In the genomic region with DNA sequence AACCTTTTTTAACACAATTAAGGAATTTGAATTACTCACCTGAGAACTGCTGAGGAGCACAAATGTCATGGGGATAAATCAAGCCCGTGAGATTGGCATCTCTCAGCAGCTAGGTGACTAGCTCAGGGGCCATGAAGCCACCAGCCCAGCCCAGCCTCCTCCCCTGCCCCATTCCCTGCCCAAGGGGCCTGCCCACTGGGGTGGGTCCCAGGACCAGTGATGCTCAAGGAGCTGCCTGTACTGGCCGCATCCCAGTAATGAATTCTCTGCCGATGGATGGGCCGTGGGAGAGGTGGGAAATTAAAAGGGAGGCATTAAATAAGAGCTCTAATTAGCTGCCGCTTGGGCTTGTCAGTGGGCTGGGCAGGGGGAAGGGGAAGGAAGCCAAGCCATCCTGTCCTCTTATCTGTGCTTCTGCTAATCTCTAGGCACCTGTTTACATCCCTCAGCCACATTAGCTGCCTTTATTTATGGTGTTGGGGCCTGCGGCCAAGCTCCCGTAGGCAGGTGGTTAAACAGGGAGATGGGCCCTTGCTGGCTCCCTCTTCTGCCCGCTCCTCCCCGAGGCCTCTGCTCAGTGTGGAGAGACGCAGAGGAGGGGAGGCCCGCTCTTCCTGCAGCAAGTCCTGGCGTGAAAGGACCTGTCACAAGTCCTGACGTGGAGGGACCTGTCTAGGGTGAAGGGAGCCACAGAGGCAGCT, we compare ENCODE assay signal across 14 cellular contexts. TPM values are rescaled to one million over a fixed set of nuclear protein-coding genes. Genes with fewer than 3 reads are reported as not detected.
DNase-seq lines count a peak whose midpoint lies in the region; ATAC-seq and TF ChIP-seq lines count a peak whose summit lies in the region.
"Had no signal": no experiment of that assay in that cellular context is flagged by ENCODE, and none has a peak within 500 bp of the region (broad histone marks: within the 10 kb centered on the region; RNA-seq: fewer than 3 reads in every experiment).

No MANE protein-coding gene starts in this region.

- no peak for TF ChIP-seq CTCF in epithelial cell of esophagus (IDR thresholded peaks at IDR 0.05; ENCODE audit: insufficient read depth, low read depth, low read length, missing control alignments)

- intact Hi-C loops in left colon (cut with DNase I, micrococcal nuclease) = no loop called here

- no peak overlapping the region for H3K4me3 ChIP-seq in epithelial cell of esophagus (ENCODE audit: low read length)

- DNase-seq in COR-L47 (lab: John Stamatoyannopoulos, UW) (peak; percentile 85), NCI-H2029 (lab: John Stamatoyannopoulos, UW) (peak; percentile 75), SHP77 (lab: John Stamatoyannopoulos, UW) (peak; percentile 75 to 81), epithelial cell of esophagus (ENCODE audit: low read depth) (peak; percentile 76), left colon (no peak), cortex of kidney (lab: John Stamatoyannopoulos, UW) (no peak)
- DNase-seq: activated CD4-positive, alpha-beta memory T cell treated with anti-CD3 and anti-CD28 coated beads, Interleukin-2, amount 10 ng/mL, durations not matched to agents 7 days and 5 days; activated naive CD4-positive, alpha-beta T cell; GOT3; MM.1S; stimulated activated CD4-positive, alpha-beta T cell treated with anti-CD3 and anti-CD28 coated beads, Interleukin-4, amount 100 ng/mL, for 4 hours; T-helper 2 cell had no signal

- ATAC-seq in HG03135 (IDR thresholded peaks at IDR 0.05; ENCODE audit: unreplicated experiment) (no peak), left colon (no peak), GM21717 (IDR thresholded peaks at IDR 0.05; ENCODE audit: unreplicated experiment) (no peak)

RNA-seq across cellular contexts. Expression of a gene that starts 48.8 kb away (rescaled TPM):
- 1 to 10 TPM in 1 of 2 donors, under 1 TPM in 1; 0.46 to 2.2 TPM for total RNA-seq in left colon

Comparison
In these comparisons a context has a peak if more than half of its experiments do, and no peak if none do; other contexts are left out.
1. DNase-seq: peak in COR-L47 (single experiment), NCI-H2029 (single experiment), SHP77 (2 of 2) and epithelial cell of esophagus (single experiment); none in left colon (0 of 2) and cortex of kidney (single experiment).